In genomic region chr19:55526216-55527196, GRCh38 we compare ENCODE assay signal across 8 cellular contexts. TPM values are rescaled to one million over a fixed set of nuclear protein-coding genes. Genes with fewer than 3 reads are reported as not detected.
DNase-seq lines count a peak whose midpoint lies in the region; ATAC-seq, FAIRE-seq and TF ChIP-seq lines count a peak whose summit lies in the region.

No MANE protein-coding gene starts in this region.

- H3K27ac Mint-ChIP-seq in natural killer cell = no peak overlapping the region

- DNase-seq in GM12891 (ENCODE audit: insufficient read length, low spot score) (no peak), NCI-H2171 treated with DMSO at 0.1 percent for 48 hours (lab: John Stamatoyannopoulos, UW) (peak; percentile 91), cerebellum (ENCODE audit: low spot score) (peak; percentile 47), natural killer cell (no peak), SW480 (ENCODE audit: low spot score) (no peak)
- DNase-seq in activated effector memory CD4-positive, alpha-beta T cell treated with anti-CD3 and anti-CD28 coated beads, Interleukin-2, amount 50 U/mL, for 16 hours = no peak
- no peak for DNase-seq in stimulated activated CD4-positive, alpha-beta T cell treated with anti-CD3 and anti-CD28 coated beads, Interleukin-1b, Interleukin-23, amount 100 ng/mL, for 48 hours

- no peak for TF ChIP-seq CTCF in natural killer cell (IDR thresholded peaks at IDR 0.05)

- H3K9me3 Mint-ChIP-seq in natural killer cell = no peaks in the 10 kb centered on the region

- no peaks in the 10 kb centered on the region for H3K4me1 Mint-ChIP-seq in natural killer cell

- no peak overlapping the region for H3K4me3 Mint-ChIP-seq in natural killer cell

- FAIRE-seq in GM12891 (lab: Jason Lieb, UNC) = peak; percentile 83

- H3K27me3 Mint-ChIP-seq in natural killer cell (ENCODE audit: low read depth in 2 of 2) = peaks cover 0 to 3% of the 10 kb centered on the region in 2 donors

- no peak for TF ChIP-seq POLR2A in GM12891 (IDR thresholded peaks at IDR 0.05; ENCODE audit: low read depth, low read length)

- no peaks in the 10 kb centered on the region for H3K36me3 Mint-ChIP-seq in natural killer cell

- intact Hi-C loops in natural killer cell (cut with micrococcal nuclease) = no loop called here

- peak; percentile 49 to 79 (median 57) for ATAC-seq in natural killer cell
- ATAC-seq in HG03354 (IDR thresholded peaks at IDR 0.05; ENCODE audit: poor library complexity, severe bottlenecking, unreplicated experiment) = no peak

TF ChIP-seq in GM12891, 5 proteins besides CTCF, POLR2A, EP300 and RAD21:
- TF ChIP-seq SPI1 (IDR thresholded peaks at IDR 0.05; ENCODE audit: low read depth, low read length) (no peak), POLR2AphosphoS5 (IDR thresholded peaks at IDR 0.05; ENCODE audit: low read depth, low read length) (no peak), POU2F2 (IDR thresholded peaks at IDR 0.05; ENCODE audit: low read depth, low read length) (no peak; the same call in 1 of the 2 replicates), TAF1 (IDR thresholded peaks at IDR 0.05; ENCODE audit: low read depth, low read length) (no peak)
TF ChIP-seq in GM12891: peak in this region for 0.

RNA-seq across cellular contexts. Expression of gene SBK2, which starts 10.4 kb away (rescaled TPM):
- polyA plus RNA-seq in GM12891 (2012; ENCODE audit: low read depth, missing spikeins) = not detected
- total RNA-seq in cerebellum (not detected), natural killer cell (not detected)

RNA-seq across cellular contexts. Expression of gene SBK3, which starts 18.8 kb away (rescaled TPM):
- not detected for polyA plus RNA-seq in GM12891 (2012; ENCODE audit: low read depth, missing spikeins)
- total RNA-seq in cerebellum = not detected
- not detected for total RNA-seq in natural killer cell

RNA-seq across cellular contexts. Expression of gene SSC5D, which starts 38.3 kb away (rescaled TPM):
- polyA plus RNA-seq in GM12891 (2012; ENCODE audit: low read depth, missing spikeins) = 0.09 TPM
- 1.4 TPM for total RNA-seq in cerebellum
- total RNA-seq in natural killer cell = under 1 TPM; 0.11 to 0.68 (median 0.58) TPM

RNA-seq across cellular contexts. Expression of gene NAT14, which starts 41.5 kb away (rescaled TPM):
- 18.6 TPM for polyA plus RNA-seq in GM12891 (2012; ENCODE audit: low read depth, missing spikeins)
- 9.6 TPM for total RNA-seq in cerebellum
- total RNA-seq in natural killer cell = 10 to 100 TPM in 1 of 3 donors, 1 to 10 TPM in 2; 8.7 to 12.5 (median 8.8) TPM

RNA-seq across cellular contexts. Expression of gene ZNF628, which starts 50.1 kb away (rescaled TPM):
- polyA plus RNA-seq in GM12891 (2012; ENCODE audit: low read depth, missing spikeins) = 5.0 TPM
- total RNA-seq in cerebellum = 0.91 TPM
- total RNA-seq in natural killer cell = 10 to 100 TPM; 20.8 to 28.7 (median 24.1) TPM

Comparison
In these comparisons a context has a peak if more than half of its experiments do, and no peak if none do; other contexts are left out.
1. DNase-seq: peak in NCI-H2171 treated with DMSO at 0.1 percent for 48 hours (single experiment) and cerebellum (single experiment); none in GM12891 (single experiment), natural killer cell (single experiment), activated effector memory CD4-positive, alpha-beta T cell treated with anti-CD3 and anti-CD28 coated beads, Interleukin-2, amount 50 U/mL, for 16 hours (single experiment), stimulated activated CD4-positive, alpha-beta T cell treated with anti-CD3 and anti-CD28 coated beads, Interleukin-1b, Interleukin-23, amount 100 ng/mL, for 48 hours (single experiment) and SW480 (single experiment).